In the genomic region with DNA sequence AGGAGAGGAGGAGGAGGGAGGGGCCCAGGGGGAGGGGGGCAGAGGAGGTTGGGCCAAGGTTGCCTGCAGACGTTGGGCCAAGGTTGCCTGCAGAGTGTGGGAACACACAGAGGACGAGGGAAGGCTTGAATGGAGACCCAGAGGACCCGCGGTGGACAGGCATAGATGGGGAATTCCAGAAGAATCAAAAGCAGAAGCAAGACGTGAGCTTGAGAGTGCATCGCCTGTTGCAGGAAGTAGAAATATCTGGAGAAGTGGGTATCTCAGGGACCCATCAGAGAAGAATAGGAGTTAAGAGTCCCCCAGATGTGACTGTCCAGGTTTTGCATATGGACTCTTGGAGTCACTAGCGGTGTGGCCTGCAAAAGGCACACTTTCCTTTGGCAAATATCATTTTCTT, we compare ENCODE assay signal across 22 cellular contexts.
"Had no signal": no experiment of that assay in that cellular context is flagged by ENCODE, and none has a peak within 500 bp of the region (broad histone marks: within the 10 kb centered on the region; RNA-seq: fewer than 3 reads in every experiment).

No MANE protein-coding gene starts in this region.

- H3K4me1 ChIP-seq: SJCRH30 had no signal

- H3K27me3 ChIP-seq: MG63, SJCRH30 had no signal

- H3K9me3 ChIP-seq: MG63, SJCRH30 had no signal

- H3K4me3 ChIP-seq: MG63, SJCRH30 had no signal

- ATAC-seq: HepG2, Panc1, PC-3, Right ventricle myocardium inferior had no signal

- H3K36me3 ChIP-seq: MG63, SJCRH30 had no signal

- H3K27ac ChIP-seq: SJCRH30 had no signal

- DNase-seq: IMR-90, Karpas-422, KG1, MG63, NCI-H1092, NCI-H1105 treated with DMSO at 0.1 percent for 48 hours, NCI-H1417 treated with DMSO at 0.1 percent for 48 hours, NCI-H146, NCI-H1694 treated with DMSO at 0.1 percent for 48 hours, NCI-H1930, NCI-H2081, NCI-H2107, NCI-H2227 treated with DMSO at 0.1 percent for 48 hours, NCI-H524, NCI-H69, NCI-H774, PC-3, SHP77 treated with DMSO at 0.1 percent for 48 hours, SJCRH30 had no signal
